8 cellular contexts compared by ENCODE assay signal in genomic region chr6:150142657-150143501, GRCh38. TPM values are rescaled to one million over a fixed set of nuclear protein-coding genes. Genes with fewer than 3 reads are reported as not detected.
DNase-seq lines count a peak whose midpoint lies in the region; ATAC-seq and TF ChIP-seq lines count a peak whose summit lies in the region.

Gene PPP1R14C (plus strand): TSS chr6:150143044. CDS start chr6:150143193, 149 bp downstream.

- CTCF ChIA-PET in CD4-positive, alpha-beta memory T cell (lab: Charles Lee; ENCODE audit: partially characterized antibody) = no interaction called here
- CTCF ChIA-PET in activated B cell treated with CpG ODN at 0.5 μM for 24 hours (lab: Charles Lee) = no interaction called here

- no peaks in the 10 kb centered on the region for H3K9me3 Mint-ChIP-seq in CD4-positive, alpha-beta memory T cell
- peaks cover 7% of the 10 kb centered on the region for H3K9me3 Mint-ChIP-seq in activated B cell treated with CpG ODN at 0.5 μM for 24 hours
- peaks cover 2% of the 10 kb centered on the region for H3K9me3 Mint-ChIP-seq in nephron progenitor cell

- H3K36me3 ChIP-seq in CD4-positive, alpha-beta memory T cell (ENCODE audit: insufficient read depth, low read length) = no peaks in the 10 kb centered on the region
- no peaks in the 10 kb centered on the region for H3K36me3 ChIP-seq in vagina

- no peak within 1 kb of the TSS for H3K27ac ChIP-seq in CD4-positive, alpha-beta memory T cell (ENCODE audit: low read depth, low read length)
- H3K27ac ChIP-seq in vagina = peak within 1 kb of the TSS; percentile 11

- ATAC-seq in activated B cell treated with CpG ODN at 0.5 μM for 24 hours (ENCODE audit: low read depth) (peak; percentile 57), HG03097 (IDR thresholded peaks at IDR 0.05; ENCODE audit: low FRiP score, unreplicated experiment) (no peak), GM19463 (IDR thresholded peaks at IDR 0.05; ENCODE audit: unreplicated experiment) (no peak)

- H3K27me3 ChIP-seq in CD4-positive, alpha-beta memory T cell (ENCODE audit: insufficient read depth, low read length) = peaks cover 6% of the 10 kb centered on the region
- peaks cover 10% of the 10 kb centered on the region for H3K27me3 ChIP-seq in vagina

- H3K4me3 Mint-ChIP-seq in CD4-positive, alpha-beta memory T cell = peak within 1 kb of the TSS; percentile 48 to 79 (median 65)
- H3K4me3 Mint-ChIP-seq in activated B cell treated with CpG ODN at 0.5 μM for 24 hours (peak within 1 kb of the TSS; percentile 65), nephron progenitor cell (peak within 1 kb of the TSS; percentile 85)

- POLR2A ChIA-PET in CD4-positive, alpha-beta memory T cell (lab: Charles Lee; ENCODE audit: partially characterized antibody) = no interaction called here
- POLR2A ChIA-PET in activated B cell treated with CpG ODN at 0.5 μM for 24 hours (lab: Charles Lee) = no interaction called here

- peaks cover 6 to 16% (median 12%) of the 10 kb centered on the region in 4 donors for H3K4me1 Mint-ChIP-seq in CD4-positive, alpha-beta memory T cell
- H3K4me1 Mint-ChIP-seq in activated B cell treated with CpG ODN at 0.5 μM for 24 hours = peaks cover 27% of the 10 kb centered on the region
- peaks cover 20% of the 10 kb centered on the region for H3K4me1 Mint-ChIP-seq in nephron progenitor cell

- intact Hi-C loops in CD4-positive, alpha-beta memory T cell (cut with micrococcal nuclease) = no loop called here
- intact Hi-C loops in activated B cell treated with CpG ODN at 0.5 μM for 24 hours (cut with micrococcal nuclease) (loop anchor here (5.0 kb wide), 1 partner anchor 254 kb away; no protein-coding TSS in a partner anchor), vagina (cut with DNase I) (no loop called here)

- H3K4me3 ChIP-seq in CD4-positive, alpha-beta memory T cell (ENCODE audit: low read length in 2 of 2) = no peak within 1 kb of the TSS
- H3K4me3 ChIP-seq in Jurkat, Clone E6-1 (ENCODE audit: low read length) = peak within 1 kb of the TSS; percentile 13; the same call in 1 of the 2 replicates
- H3K4me3 ChIP-seq in vagina = peak within 1 kb of the TSS; percentile 44 to 52

- no peak within 1 kb of the TSS for H3K27ac Mint-ChIP-seq in CD4-positive, alpha-beta memory T cell
- H3K27ac Mint-ChIP-seq in activated B cell treated with CpG ODN at 0.5 μM for 24 hours = no peak within 1 kb of the TSS
- H3K27ac Mint-ChIP-seq in nephron progenitor cell = no peak within 1 kb of the TSS

- DNase-seq in CD4-positive, alpha-beta memory T cell = peak in 1 of 5 donors; percentile 9
- DNase-seq in Jurkat, Clone E6-1 (ENCODE audit: low read depth, low spot score) = peak; percentile 10
- DNase-seq in activated B cell treated with CpG ODN at 0.5 μM for 24 hours = peak; percentile 26
- DNase-seq in fibroblast of gingiva (ENCODE audit: low read depth) = peak; percentile 9
- peak; percentile 78 for DNase-seq in nephron progenitor cell
- DNase-seq in vagina (ENCODE audit: extremely low spot score in 2 of 2) = no peak

- H3K27me3 Mint-ChIP-seq in CD4-positive, alpha-beta memory T cell = peaks cover 44 to 62% of the 10 kb centered on the region in 2 donors
- H3K27me3 Mint-ChIP-seq in activated B cell treated with CpG ODN at 0.5 μM for 24 hours = peaks cover 57% of the 10 kb centered on the region
- H3K27me3 Mint-ChIP-seq in nephron progenitor cell (ENCODE audit: low read depth, poor library complexity) = peaks cover 70% of the 10 kb centered on the region

- H3K4me1 ChIP-seq in CD4-positive, alpha-beta memory T cell (ENCODE audit: insufficient read depth, low read length) = peaks cover 6% of the 10 kb centered on the region
- peaks cover 23% of the 10 kb centered on the region for H3K4me1 ChIP-seq in vagina

- H3K36me3 Mint-ChIP-seq in CD4-positive, alpha-beta memory T cell = no peaks in the 10 kb centered on the region
- H3K36me3 Mint-ChIP-seq in activated B cell treated with CpG ODN at 0.5 μM for 24 hours (ENCODE audit: low read depth) (no peaks in the 10 kb centered on the region), nephron progenitor cell (ENCODE audit: low read depth) (no peaks in the 10 kb centered on the region)

- TF ChIP-seq CTCF in activated B cell treated with CpG ODN at 0.5 μM for 24 hours (IDR thresholded peaks at IDR 0.05) = no peak
- no peak for TF ChIP-seq CTCF in nephron progenitor cell (IDR thresholded peaks at IDR 0.05)
- no peak for TF ChIP-seq CTCF in vagina (IDR thresholded peaks at IDR 0.05)

- no peaks in the 10 kb centered on the region for H3K9me3 ChIP-seq in CD4-positive, alpha-beta memory T cell (ENCODE audit: control insufficient read depth in 1 of 2, low read length in 2 of 2)
- H3K9me3 ChIP-seq in vagina = no peaks in the 10 kb centered on the region

- no peak for TF ChIP-seq POLR2A in vagina (IDR thresholded peaks at IDR 0.05)

RNA-seq across cellular contexts. Expression of gene PPP1R14C, which starts in this region (rescaled TPM):
- not detected for total RNA-seq in CD4-positive, alpha-beta memory T cell
- not detected for polyA plus RNA-seq in CD4-positive, alpha-beta memory T cell
- 1.9 TPM for polyA plus RNA-seq in Jurkat, Clone E6-1 (2012; ENCODE audit: insufficient read depth, insufficient read length)
- 0.11 and 0.32 TPM in 2 replicates for total RNA-seq in activated B cell treated with CpG ODN at 0.5 μM for 24 hours
- 23.8 TPM for total RNA-seq in vagina

Comparison
In these comparisons a context has a peak if more than half of its experiments do, and no peak if none do; other contexts are left out.
1. RNA of gene PPP1R14C (total RNA-seq): 23.8 TPM in vagina (single experiment); 0.11 to 0.32 TPM in activated B cell treated with CpG ODN at 0.5 μM for 24 hours and not detected in CD4-positive, alpha-beta memory T cell; every median in the first group is over 10 times any median in the second.
2. Peak in DNase-seq and ATAC-seq in activated B cell treated with CpG ODN at 0.5 μM for 24 hours; RNA of the gene not detected or under 1 TPM.
3. DNase-seq: peak in Jurkat, Clone E6-1 (single experiment), fibroblast of gingiva (single experiment) and nephron progenitor cell (single experiment); none in vagina (0 of 2).
4. H3K4me3 ChIP-seq: peak in Jurkat, Clone E6-1 (single experiment) and vagina (2 of 2); none in CD4-positive, alpha-beta memory T cell (0 of 2).
5. Peak in every context shown above with its lines, with median percentiles within 50 percentile points of each other: H3K4me3 Mint-ChIP-seq.